Comparison of ENCODE assay signal across 11 cellular contexts in genomic region chr17:40333781-40334453, GRCh38. TPM values are rescaled to one million over a fixed set of nuclear protein-coding genes. Genes with fewer than 3 reads are reported as not detected.
DNase-seq lines count a peak whose midpoint lies in the region; ATAC-seq and TF ChIP-seq lines count a peak whose summit lies in the region.
"Had no signal": no experiment of that assay in that cellular context is flagged by ENCODE, and none has a peak within 500 bp of the region (broad histone marks: within the 10 kb centered on the region; RNA-seq: fewer than 3 reads in every experiment).

No MANE protein-coding gene starts in this region.

- H3K4me1 ChIP-seq in mucosa of descending colon (ENCODE audit: low read depth) = peaks cover 54% of the 10 kb centered on the region
- peaks cover 91 to 100% (median 97%) of the 10 kb centered on the region in 4 donors for H3K4me1 ChIP-seq in upper lobe of left lung

- H3K27ac ChIP-seq in upper lobe of left lung = peak overlapping the region; percentile 93 to 96 (median 96)
- H3K27ac ChIP-seq: KMS-11 had no signal

- H3K36me3 Mint-ChIP-seq in activated naive CD4-positive, alpha-beta T cell treated with anti-CD3 and anti-CD28 coated beads, Interleukin-2, amount 50 U/mL, for 24 hours = peaks cover 11% of the 10 kb centered on the region
- peaks cover 50% of the 10 kb centered on the region for H3K36me3 Mint-ChIP-seq in activated T-helper 17 cell treated with anti-CD3 and anti-CD28 coated beads, Interleukin-2, amount 50 U/mL, for 72 hours (ENCODE audit: low read depth)

- intact Hi-C loops in mucosa of descending colon (cut with DNase I, micrococcal nuclease) = no loop called here

- WGBS in upper lobe of left lung, 2 donors = 66 to 67% methylated on average over 3 to 4 of the region's 4 CpGs

- no peak overlapping the region for H3K4me3 ChIP-seq in mucosa of descending colon
- no peak overlapping the region for H3K4me3 ChIP-seq in upper lobe of left lung

- H3K27me3 ChIP-seq in upper lobe of left lung = no peaks in the 10 kb centered on the region

- no peak for TF ChIP-seq POLR2A in upper lobe of left lung (IDR thresholded peaks at IDR 0.05)

- H3K4me3 Mint-ChIP-seq in activated naive CD4-positive, alpha-beta T cell treated with anti-CD3 and anti-CD28 coated beads, Interleukin-2, amount 50 U/mL, for 24 hours = no peak overlapping the region
- H3K4me3 Mint-ChIP-seq in activated T-helper 17 cell treated with anti-CD3 and anti-CD28 coated beads, Interleukin-2, amount 50 U/mL, for 72 hours = peak overlapping the region; percentile 7

- TF ChIP-seq EP300 in upper lobe of left lung (IDR thresholded peaks at IDR 0.05) = no peak

- H3K9me3 ChIP-seq in mucosa of descending colon = no peaks in the 10 kb centered on the region
- no peaks in the 10 kb centered on the region for H3K9me3 ChIP-seq in upper lobe of left lung

- H3K36me3 ChIP-seq in mucosa of descending colon (ENCODE audit: low read depth) (no peaks in the 10 kb centered on the region), upper lobe of left lung (peaks cover 0 to 11% (median 3%) of the 10 kb centered on the region in 4 donors)

- no peak for TF ChIP-seq CTCF in mucosa of descending colon (IDR thresholded peaks at IDR 0.05)
- TF ChIP-seq CTCF in upper lobe of left lung (IDR thresholded peaks at IDR 0.05) = no peak

- no peaks in the 10 kb centered on the region for H3K27me3 Mint-ChIP-seq in activated naive CD4-positive, alpha-beta T cell treated with anti-CD3 and anti-CD28 coated beads, Interleukin-2, amount 50 U/mL, for 24 hours
- H3K27me3 Mint-ChIP-seq in activated T-helper 17 cell treated with anti-CD3 and anti-CD28 coated beads, Interleukin-2, amount 50 U/mL, for 72 hours = no peaks in the 10 kb centered on the region

- no peaks in the 10 kb centered on the region for H3K9me3 Mint-ChIP-seq in activated naive CD4-positive, alpha-beta T cell treated with anti-CD3 and anti-CD28 coated beads, Interleukin-2, amount 50 U/mL, for 24 hours
- H3K9me3 Mint-ChIP-seq in activated T-helper 17 cell treated with anti-CD3 and anti-CD28 coated beads, Interleukin-2, amount 50 U/mL, for 72 hours = no peaks in the 10 kb centered on the region

- peak overlapping the region; percentile 62 for H3K27ac Mint-ChIP-seq in activated naive CD4-positive, alpha-beta T cell treated with anti-CD3 and anti-CD28 coated beads, Interleukin-2, amount 50 U/mL, for 24 hours
- peak overlapping the region; percentile 23 for H3K27ac Mint-ChIP-seq in activated T-helper 17 cell treated with anti-CD3 and anti-CD28 coated beads, Interleukin-2, amount 50 U/mL, for 72 hours

- peaks cover 78% of the 10 kb centered on the region for H3K4me1 Mint-ChIP-seq in activated naive CD4-positive, alpha-beta T cell treated with anti-CD3 and anti-CD28 coated beads, Interleukin-2, amount 50 U/mL, for 24 hours
- peaks cover 43% of the 10 kb centered on the region for H3K4me1 Mint-ChIP-seq in activated T-helper 17 cell treated with anti-CD3 and anti-CD28 coated beads, Interleukin-2, amount 50 U/mL, for 72 hours

- no peak for DNase-seq in activated naive CD4-positive, alpha-beta T cell treated with anti-CD3 and anti-CD28 coated beads, Interleukin-2, amount 50 U/mL, for 16 hours
- DNase-seq in mucosa of descending colon (no peak), upper lobe of left lung (peak in 1 of 2 donors; percentile 70)
- no peak for DNase-seq in stimulated activated CD4-positive, alpha-beta T cell treated with anti-CD3 and anti-CD28 coated beads, Interleukin-2, amount 100 ng/mL, for 48 hours
- DNase-seq: NCI-H526, small intestine had no signal

- ATAC-seq in activated T-helper 17 cell treated with anti-CD3 and anti-CD28 coated beads, Interleukin-2, amount 50 U/mL, for 72 hours (replicated peaks) = no peak
- ATAC-seq in mucosa of descending colon = peak; percentile 4
- peak; percentile 15 to 44 for ATAC-seq in upper lobe of left lung (ENCODE audit: low FRiP score in 2 of 2)
- ATAC-seq in GM19463 (IDR thresholded peaks at IDR 0.05; ENCODE audit: unreplicated experiment) = no peak
- ATAC-seq in GM19035 (IDR thresholded peaks at IDR 0.05; ENCODE audit: unreplicated experiment) = no peak

RNA-seq across cellular contexts. Expression of gene RARA, which starts 24.9 kb away (rescaled TPM):
- 10 to 100 TPM; 43.7 to 61.9 TPM for total RNA-seq in activated T-helper 17 cell treated with anti-CD3 and anti-CD28 coated beads, Interleukin-2, amount 50 U/mL, for 72 hours
- 10 to 100 TPM; 42.2 to 51.2 (median 49.6) TPM for total RNA-seq in mucosa of descending colon
- total RNA-seq in upper lobe of left lung = 10 to 100 TPM; 45.7 to 95.6 (median 85.9) TPM

RNA-seq across cellular contexts. Expression of gene GJD3, which starts 30.6 kb away (rescaled TPM):
- not detected for total RNA-seq in activated T-helper 17 cell treated with anti-CD3 and anti-CD28 coated beads, Interleukin-2, amount 50 U/mL, for 72 hours
- total RNA-seq in mucosa of descending colon (1 to 10 TPM in 2 of 3 donors, under 1 TPM in 1; 0.81 to 1.4 (median 1.2) TPM), upper lobe of left lung (1 to 10 TPM in 4 of 6 donors, not detected in 2; 1.7 to 8.4 (median 4.5) TPM)

RNA-seq across cellular contexts. Expression of gene CDC6, which starts 46.2 kb away (rescaled TPM):
- total RNA-seq in activated T-helper 17 cell treated with anti-CD3 and anti-CD28 coated beads, Interleukin-2, amount 50 U/mL, for 72 hours = 100 to 1,000 TPM in 1 of 2 donors, 10 to 100 TPM in 1; 60.9 to 101 TPM
- total RNA-seq in mucosa of descending colon = 10 to 100 TPM in 1 of 3 donors, 1 to 10 TPM in 2; 4.0 to 14.9 (median 7.4) TPM
- 1 to 10 TPM; 1.1 to 5.1 (median 2.3) TPM for total RNA-seq in upper lobe of left lung

Comparison
In these comparisons a context has a peak if more than half of its experiments do, and no peak if none do; other contexts are left out.
1. ATAC-seq: peak in mucosa of descending colon (single experiment) and upper lobe of left lung (2 of 2); none in activated T-helper 17 cell treated with anti-CD3 and anti-CD28 coated beads, Interleukin-2, amount 50 U/mL, for 72 hours (single experiment), GM19463 (single experiment) and GM19035 (single experiment).